Comparison of ENCODE assay signal across 8 cellular contexts in the genomic region with DNA sequence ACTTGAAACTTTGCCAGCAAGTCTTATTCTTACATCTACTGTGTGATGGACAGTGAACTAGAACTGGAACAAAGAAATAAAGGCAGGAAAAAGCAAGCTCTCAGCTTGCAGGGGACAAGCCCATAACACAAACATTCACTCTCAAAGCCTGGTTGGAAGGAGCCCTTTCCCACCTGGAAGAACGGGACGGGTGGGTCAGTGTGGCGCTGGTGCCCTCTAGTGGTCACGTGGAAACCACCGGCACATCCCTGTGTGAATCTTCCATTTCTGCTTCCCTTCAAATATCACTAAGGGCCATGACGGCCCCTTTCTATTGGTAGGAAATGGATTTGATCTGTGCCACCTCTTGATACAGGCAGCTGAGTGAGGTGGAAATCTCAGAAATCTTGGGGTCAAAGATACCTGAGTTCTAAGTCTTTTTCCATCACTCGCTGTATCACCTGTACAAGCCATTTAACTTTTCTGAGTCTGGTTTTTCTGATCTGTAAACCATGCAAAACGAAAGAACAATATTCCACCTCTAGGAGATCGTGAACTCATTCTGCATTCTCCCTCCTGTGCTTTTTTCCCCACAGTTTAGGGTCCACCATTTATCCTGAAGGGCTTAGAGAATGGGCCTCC.
A peak's percentile ranks its signal among the peaks of the same experiment; 100 is the strongest.
DNase-seq lines count a peak whose midpoint lies in the region; ATAC-seq and TF ChIP-seq lines count a peak whose summit lies in the region.

No MANE protein-coding gene starts in this region.

- intact Hi-C loops in Calu3 (cut with micrococcal nuclease; ENCODE audit: unreplicated experiment) (loop anchor here (1.0 to 10.0 kb wide), 4 partner anchors 26 to 891 kb away; a partner anchor contains a TSS), left ventricle myocardium inferior (cut with micrococcal nuclease) (no loop called here)

- peaks cover 37% of the 10 kb centered on the region for H3K27me3 Mint-ChIP-seq in Calu3 (ENCODE audit: unreplicated experiment)
- no peaks in the 10 kb centered on the region for H3K27me3 Mint-ChIP-seq in activated naive CD8-positive, alpha-beta T cell treated with anti-CD3 and anti-CD28 coated beads, Interleukin-2, amount 10 ng/mL, durations not matched to agents 7 days and 5 days

- no peaks in the 10 kb centered on the region for H3K4me1 Mint-ChIP-seq in Calu3 (ENCODE audit: low read depth, unreplicated experiment)
- H3K4me1 Mint-ChIP-seq in activated naive CD8-positive, alpha-beta T cell treated with anti-CD3 and anti-CD28 coated beads, Interleukin-2, amount 10 ng/mL, durations not matched to agents 7 days and 5 days: no peaks in the 10 kb centered on the region

- no peaks in the 10 kb centered on the region for H3K27me3 ChIP-seq in HAP-1 (ENCODE audit: low read depth)
- H3K27me3 ChIP-seq in Peyer's patch: no peaks in the 10 kb centered on the region
- peaks cover 35% of the 10 kb centered on the region for H3K27me3 ChIP-seq in left ventricle myocardium inferior (ENCODE audit: low read depth)

- BruUV-seq in Calu3 (replicated peaks; lab: Mats Ljungman, UMichigan): no TSS peak

- H3K36me3 Mint-ChIP-seq in Calu3 (ENCODE audit: insufficient read depth, unreplicated experiment): no peaks in the 10 kb centered on the region
- no peaks in the 10 kb centered on the region for H3K36me3 Mint-ChIP-seq in activated naive CD8-positive, alpha-beta T cell treated with anti-CD3 and anti-CD28 coated beads, Interleukin-2, amount 10 ng/mL, durations not matched to agents 7 days and 5 days

- H3K4me3 ChIP-seq in HAP-1 (no peak overlapping the region), Peyer's patch (no peak overlapping the region), left ventricle myocardium inferior (no peak overlapping the region), retinal pigment epithelial cell (ENCODE audit: low read length) (no peak overlapping the region)

- H3K4me1 ChIP-seq in HAP-1 (no peaks in the 10 kb centered on the region), Peyer's patch (no peaks in the 10 kb centered on the region), left ventricle myocardium inferior (no peaks in the 10 kb centered on the region)

- no peak for TF ChIP-seq POLR2A in Peyer's patch (IDR thresholded peaks at IDR 0.05)

- H3K27ac Mint-ChIP-seq in Calu3 (ENCODE audit: unreplicated experiment): no peak overlapping the region
- no peak overlapping the region for H3K27ac Mint-ChIP-seq in activated naive CD8-positive, alpha-beta T cell treated with anti-CD3 and anti-CD28 coated beads, Interleukin-2, amount 10 ng/mL, durations not matched to agents 7 days and 5 days

- POLR2A ChIA-PET in activated naive CD8-positive, alpha-beta T cell treated with anti-CD3 and anti-CD28 coated beads, Interleukin-2, amount 10 ng/mL, durations not matched to agents 7 days and 5 days (lab: Charles Lee): no interaction called here

- no peak for ATAC-seq in activated naive CD8-positive, alpha-beta T cell treated with anti-CD3 and anti-CD28 coated beads, Interleukin-2, amount 10 ng/mL, durations not matched to agents 7 days and 5 days (ENCODE audit: low read depth)
- ATAC-seq in HG03108 (IDR thresholded peaks at IDR 0.05; ENCODE audit: unreplicated experiment) (no peak), GM21576 (IDR thresholded peaks at IDR 0.05; ENCODE audit: unreplicated experiment) (no peak)

- H3K27ac ChIP-seq in Peyer's patch (no peak overlapping the region), left ventricle myocardium inferior (replicated peaks) (no peak overlapping the region)

- CTCF ChIA-PET in Calu3 (lab: Charles Lee): interaction anchor here (1.2 kb wide), 1 partner anchor 26 kb away, joined by 4 read pairs; no protein-coding TSS in a partner anchor

- DNase-seq in Calu3 (peak; percentile 82), HAP-1 (ENCODE audit: low spot score in 2 of 2) (peak; percentile 30 to 79), Peyer's patch (peak in 2 of 3 donors; percentile 61 to 65), left ventricle myocardium inferior (peak; percentile 39), retinal pigment epithelial cell (ENCODE audit: low read depth) (peak; percentile 5)
- peak; percentile 51 for DNase-seq in activated naive CD8-positive, alpha-beta T cell treated with anti-CD3 and anti-CD28 coated beads, Interleukin-2, amount 10 ng/mL, durations not matched to agents 7 days and 5 days

- H3K36me3 ChIP-seq in HAP-1 (replicated peaks) (no peaks in the 10 kb centered on the region), Peyer's patch (no peaks in the 10 kb centered on the region), left ventricle myocardium inferior (no peaks in the 10 kb centered on the region)

- no peaks in the 10 kb centered on the region for H3K9me3 ChIP-seq in HAP-1
- H3K9me3 ChIP-seq in Peyer's patch: no peaks in the 10 kb centered on the region
- H3K9me3 ChIP-seq in left ventricle myocardium inferior (replicated peaks): peaks cover 4% of the 10 kb centered on the region

- peak; percentile 89 for TF ChIP-seq CTCF in Calu3 (IDR thresholded peaks at IDR 0.05; ENCODE audit: unreplicated experiment)
- peak in 5 of 6 experiments; percentile 43 to 70 (median 58) for TF ChIP-seq CTCF in Peyer's patch (IDR thresholded peaks at IDR 0.05)
- TF ChIP-seq CTCF in left ventricle myocardium inferior (IDR thresholded peaks at IDR 0.05; ENCODE audit: borderline replicate concordance): peak; percentile 91
- TF ChIP-seq CTCF in retinal pigment epithelial cell (conservative IDR thresholded peaks at IDR 0.05; ENCODE audit: low read depth, low read length): peak; percentile 90

- H3K9me3 Mint-ChIP-seq in Calu3 (ENCODE audit: low read depth, unreplicated experiment): peaks cover 5% of the 10 kb centered on the region
- peaks cover 1% of the 10 kb centered on the region for H3K9me3 Mint-ChIP-seq in activated naive CD8-positive, alpha-beta T cell treated with anti-CD3 and anti-CD28 coated beads, Interleukin-2, amount 10 ng/mL, durations not matched to agents 7 days and 5 days

- H3K4me3 Mint-ChIP-seq in Calu3 (ENCODE audit: low read depth, unreplicated experiment): no peak overlapping the region
- H3K4me3 Mint-ChIP-seq in activated naive CD8-positive, alpha-beta T cell treated with anti-CD3 and anti-CD28 coated beads, Interleukin-2, amount 10 ng/mL, durations not matched to agents 7 days and 5 days: no peak overlapping the region

- in situ Hi-C loops in HAP-1 (cut with MboI; ENCODE audit: low sequenced_read_pairs): loop anchor here (25.0 kb wide), 1 partner anchor 524 kb away; no protein-coding TSS in a partner anchor

Comparison
In these comparisons a context has a peak if more than half of its experiments do, and no peak if none do; other contexts are left out.
1. DNase-seq: peak in every context shown above with its lines; median percentile 82 in Calu3; 63 in Peyer's patch; 54 in HAP-1; 51 in activated naive CD8-positive, alpha-beta T cell treated with anti-CD3 and anti-CD28 coated beads, Interleukin-2, amount 10 ng/mL, durations not matched to agents 7 days and 5 days; 39 in left ventricle myocardium inferior; 5 in retinal pigment epithelial cell.